ENCODE assay signal across 8 cellular contexts in genomic region chr18:57210101-57210661, GRCh38.
DNase-seq lines count a peak whose midpoint lies in the region; ATAC-seq and TF ChIP-seq lines count a peak whose summit lies in the region.

No MANE protein-coding gene starts in this region.

- H3K36me3 ChIP-seq in IMR-90 (ENCODE audit: control insufficient read depth, insufficient read depth, low read length) (no peaks in the 10 kb centered on the region), fibroblast of lung (ENCODE audit: control insufficient read depth, insufficient read depth, low read length) (no peaks in the 10 kb centered on the region), esophagus squamous epithelium (no peaks in the 10 kb centered on the region)

- TF ChIP-seq RAD21 in IMR-90 (IDR thresholded peaks at IDR 0.05; ENCODE audit: low read length): no peak

- H2AK9ac ChIP-seq in IMR-90 (replicated peaks; ENCODE audit: low read depth, low read length, poor library complexity): peak overlapping the region; percentile 9

- H3K4me3 Mint-ChIP-seq in natural killer cell: peak overlapping the region; percentile 33

- H3K4me3 ChIP-seq in IMR-90 (ENCODE audit: insufficient read depth, low read depth, low read length) (no peak overlapping the region), fibroblast of lung (replicated peaks in 1 of 4; ENCODE audit: control extremely low read depth in 1 of 4, insufficient read depth in 1 of 4, low read depth in 3 of 4, low read length in 4 of 4) (no peak overlapping the region), esophagus squamous epithelium (peak overlapping the region in 1 of 4 donors; percentile 46)

- DNase-seq in G401 (ENCODE audit: low spot score) (peak; percentile 70), IMR-90 (peak; percentile 70), SK-N-DZ (ENCODE audit: low spot score) (peak; percentile 47), fibroblast of lung (ENCODE audit: low read depth in 2 of 2) (peak; percentile 43 to 77), natural killer cell (no peak), GM20000 (ENCODE audit: low spot score) (no peak), esophagus squamous epithelium (lab: John Stamatoyannopoulos, UW) (no peak)

- dilution Hi-C loops in IMR-90 (cut with HindIII; ENCODE audit: low sequenced_read_pairs, unreplicated experiment): no loop called here

- in situ Hi-C loops in G401 (cut with HindIII; ENCODE audit: low sequenced_read_pairs): no loop called here
- in situ Hi-C loops in IMR-90 (cut with MboI; ENCODE audit: low sequenced_read_pairs): no loop called here

- POLR2A ChIA-PET in IMR-90 (lab: Charles Lee; ENCODE audit: unreplicated experiment): no interaction called here

- no peaks in the 10 kb centered on the region for H3K79me1 ChIP-seq in IMR-90 (ENCODE audit: low read depth in 1 of 2, low read length in 2 of 2)

- H3K27ac Mint-ChIP-seq in natural killer cell: no peak overlapping the region

- ATAC-seq in IMR-90 (ENCODE audit: low read depth): peak; percentile 100
- ATAC-seq in natural killer cell: no peak
- no peak for ATAC-seq in HG03045 (IDR thresholded peaks at IDR 0.05; ENCODE audit: unreplicated experiment)

- H3K4me1 ChIP-seq in IMR-90 (ENCODE audit: control insufficient read depth, insufficient read depth, low read length): no peaks in the 10 kb centered on the region
- no peaks in the 10 kb centered on the region for H3K4me1 ChIP-seq in fibroblast of lung (ENCODE audit: control insufficient read depth, extremely low read depth, insufficient read depth, low read length)
- H3K4me1 ChIP-seq in esophagus squamous epithelium: peaks cover 0 to 15% (median 5%) of the 10 kb centered on the region in 3 donors

- CTCF ChIA-PET in IMR-90 (lab: Yijun Ruan, JAX): no interaction called here

- H3K9me3 Mint-ChIP-seq in natural killer cell: no peaks in the 10 kb centered on the region

- H3K27ac ChIP-seq in IMR-90 (ENCODE audit: insufficient read depth, low read length) (no peak overlapping the region), fibroblast of lung (ENCODE audit: insufficient read depth, low read length) (no peak overlapping the region), esophagus squamous epithelium (no peak overlapping the region)

- no peak overlapping the region; the same call in 1 of the 2 replicates for H2BK20ac ChIP-seq in IMR-90 (ENCODE audit: low read depth, low read length)

- no peak overlapping the region for H3K23ac ChIP-seq in IMR-90 (ENCODE audit: low read depth, low read length)

- no peak overlapping the region for H2BK120ac ChIP-seq in IMR-90 (ENCODE audit: low read depth, low read length)

- H4K91ac ChIP-seq in IMR-90 (ENCODE audit: insufficient read depth, low read depth, low read length): no peak overlapping the region

- peak overlapping the region; percentile 14; the same call in 1 of the 2 replicates for H3K4me2 ChIP-seq in IMR-90 (ENCODE audit: low read depth, low read length)
- peak overlapping the region; percentile 4 for H3K4me2 ChIP-seq in fibroblast of lung (ENCODE audit: extremely low read depth, insufficient read depth, low read length)

- no peak overlapping the region for H2AK5ac ChIP-seq in IMR-90 (ENCODE audit: low read depth, low read length)

- H3K56ac ChIP-seq in IMR-90 (ENCODE audit: extremely low read depth, insufficient read depth, low read length): no peak overlapping the region

- H4K8ac ChIP-seq in IMR-90 (ENCODE audit: low read depth in 2 of 2, low read length in 2 of 2): no peak overlapping the region

- TF ChIP-seq CTCF in IMR-90 (conservative IDR thresholded peaks at IDR 0.05; ENCODE audit: low read depth, low read length): no peak
- TF ChIP-seq CTCF in fibroblast of lung (conservative IDR thresholded peaks at IDR 0.05 in 1 of 2, IDR thresholded peaks at IDR 0.05 in 1 of 2; ENCODE audit: low read depth in 1 of 2, low read length in 2 of 2): no peak
- TF ChIP-seq CTCF in natural killer cell (IDR thresholded peaks at IDR 0.05): no peak
- TF ChIP-seq CTCF in GM20000 (IDR thresholded peaks at IDR 0.05; ENCODE audit: extremely low read depth, missing control alignments): no peak
- TF ChIP-seq CTCF in esophagus squamous epithelium (IDR thresholded peaks at IDR 0.05): no peak

- H3K9me3 ChIP-seq in IMR-90 (ENCODE audit: control insufficient read depth, insufficient read depth, low read length) (no peaks in the 10 kb centered on the region), fibroblast of lung (ENCODE audit: control insufficient read depth, insufficient read depth, low read depth, low read length) (no peaks in the 10 kb centered on the region), esophagus squamous epithelium (no peaks in the 10 kb centered on the region)

- H4K5ac ChIP-seq in IMR-90 (ENCODE audit: low read depth, low read length): no peak overlapping the region

- TF ChIP-seq POLR2A in IMR-90 (IDR thresholded peaks at IDR 0.05; ENCODE audit: low read depth, low read length): no peak
- no peak for TF ChIP-seq POLR2A in esophagus squamous epithelium (IDR thresholded peaks at IDR 0.05)

- H2BK5ac ChIP-seq in IMR-90 (ENCODE audit: low read depth, low read length, poor library complexity, severe bottlenecking): no peak overlapping the region

- H3K27me3 ChIP-seq in IMR-90 (ENCODE audit: control insufficient read depth, insufficient read depth, low read length) (peaks cover 5% of the 10 kb centered on the region), fibroblast of lung (ENCODE audit: control insufficient read depth, insufficient read depth, low read length) (no peaks in the 10 kb centered on the region), esophagus squamous epithelium (peaks cover 0 to 35% (median 0%) of the 10 kb centered on the region in 4 donors)

- H3K79me2 ChIP-seq in fibroblast of lung (ENCODE audit: control insufficient read depth, insufficient read depth, low read length): no peaks in the 10 kb centered on the region

- H3K27me3 Mint-ChIP-seq in natural killer cell (ENCODE audit: low read depth in 2 of 2): peaks cover 9 to 15% of the 10 kb centered on the region in 2 donors

- H4K20me1 ChIP-seq in IMR-90 (ENCODE audit: insufficient read depth, low read length) (no peaks in the 10 kb centered on the region), fibroblast of lung (ENCODE audit: control insufficient read depth, extremely low read depth, insufficient read depth, low read length) (no peaks in the 10 kb centered on the region)

- no TSS peak for BruUV-seq in IMR-90 (replicated peaks; lab: Mats Ljungman, UMichigan)

- H2BK15ac ChIP-seq in IMR-90 (ENCODE audit: low read depth, low read length): no peak overlapping the region

- no peak overlapping the region for H3K14ac ChIP-seq in IMR-90 (replicated peaks; ENCODE audit: low read depth, low read length)

- 0% methylated on average over 2 of the region's 11 CpGs; no CpG with 5 or more reads in 1 of the 2 experiments for WGBS in IMR-90 (ENCODE audit: extremely low coverage in 2 of 2, insufficient read length in 1 of 2), 2 experiments
- 14 to 19% methylated on average over 7 to 10 of the region's 11 CpGs for WGBS in esophagus squamous epithelium, 2 donors

- intact Hi-C loops in IMR-90 (cut with micrococcal nuclease): loop anchor here (10.0 kb wide), 2 partner anchors 345 to 465 kb away; no protein-coding TSS in a partner anchor
- intact Hi-C loops in natural killer cell (cut with micrococcal nuclease): no loop called here
- intact Hi-C loops in esophagus squamous epithelium (cut with DNase I): no loop called here

- H3K18ac ChIP-seq in IMR-90 (ENCODE audit: low read depth, low read length): no peak overlapping the region

- H3K9ac ChIP-seq in IMR-90 (ENCODE audit: low read depth, low read length): no peak overlapping the region
- no peak overlapping the region for H3K9ac ChIP-seq in fibroblast of lung (ENCODE audit: insufficient read depth, low read length)

- no peak overlapping the region for H3K4ac ChIP-seq in IMR-90 (ENCODE audit: low read depth, low read length)

- no peaks in the 10 kb centered on the region for H3K9me1 ChIP-seq in IMR-90 (ENCODE audit: insufficient read depth, low read length)

- no peaks in the 10 kb centered on the region for H3K36me3 Mint-ChIP-seq in natural killer cell

- peaks cover 10 to 12% of the 10 kb centered on the region in 2 donors for H3K4me1 Mint-ChIP-seq in natural killer cell

- peak overlapping the region; percentile 82 for H2AFZ ChIP-seq in IMR-90 (replicated peaks; ENCODE audit: low read length, poor library complexity)
- no peak overlapping the region for H2AFZ ChIP-seq in fibroblast of lung (ENCODE audit: low read length)

TF ChIP-seq in IMR-90, 13 proteins besides CTCF, POLR2A, EP300 and RAD21:
- TF ChIP-seq FOS (IDR thresholded peaks at IDR 0.05; ENCODE audit: low read depth, low read length) (peak; percentile 60; the same call in 1 of the 2 replicates), RFX5 (IDR thresholded peaks at IDR 0.05; ENCODE audit: low read depth, low read length) (no peak), MAZ (IDR thresholded peaks at IDR 0.05; ENCODE audit: borderline replicate concordance, low read depth, low read length) (no peak)
TF ChIP-seq in IMR-90: peak in this region for 1.

Comparison
In these comparisons a context has a peak if more than half of its experiments do, and no peak if none do; other contexts are left out.
1. DNase-seq: peak in G401 (single experiment), IMR-90 (single experiment), SK-N-DZ (single experiment) and fibroblast of lung (2 of 2); none in natural killer cell (single experiment), GM20000 (single experiment) and esophagus squamous epithelium (single experiment).